In genomic region chr12:46342562-46343033, GRCh38 we compare ENCODE assay signal across 7 cellular contexts. TPM values are rescaled to one million over a fixed set of nuclear protein-coding genes. Genes with fewer than 3 reads are reported as not detected.
A peak's percentile ranks its signal among the peaks of the same experiment; 100 is the strongest.
DNase-seq lines count a peak whose midpoint lies in the region; ATAC-seq and TF ChIP-seq lines count a peak whose summit lies in the region.

No MANE protein-coding gene starts in this region.

- no peaks in the 10 kb centered on the region for H3K9me3 Mint-ChIP-seq in activated CD4-positive, alpha-beta memory T cell treated with anti-CD3 and anti-CD28 coated beads, Interleukin-2, amount 10 ng/mL, durations not matched to agents 7 days and 5 days
- no peaks in the 10 kb centered on the region for H3K9me3 Mint-ChIP-seq in activated T-helper 2 cell treated with anti-CD3 and anti-CD28 coated beads, Interferon-gamma antibody, Interleukin-2, Interleukin-4, amounts not matched to agents 10 μg/mL and 5 μg/mL and 100 μg/mL, durations not matched to agents 14 hours and 24 hours and 36 hours

- TF ChIP-seq POLR2A in gastrocnemius medialis (IDR thresholded peaks at IDR 0.05), result no peak
- no peak for TF ChIP-seq POLR2A in testis (IDR thresholded peaks at IDR 0.05)

- H3K4me1 ChIP-seq in gastrocnemius medialis (peaks cover 4 to 5% of the 10 kb centered on the region in 2 donors), testis (no peaks in the 10 kb centered on the region)

- in situ Hi-C loops in gastrocnemius medialis (cut with MboI; ENCODE audit: low sequenced_read_pairs in 4 of 4), result loop anchor here (10.0 to 25.0 kb wide), 5 partner anchors 332 to 682 kb away; no protein-coding TSS in a partner anchor

- H3K36me3 Mint-ChIP-seq in activated CD4-positive, alpha-beta memory T cell treated with anti-CD3 and anti-CD28 coated beads, Interleukin-2, amount 10 ng/mL, durations not matched to agents 7 days and 5 days (ENCODE audit: low read depth), result no peaks in the 10 kb centered on the region
- H3K36me3 Mint-ChIP-seq in activated T-helper 2 cell treated with anti-CD3 and anti-CD28 coated beads, Interferon-gamma antibody, Interleukin-2, Interleukin-4, amounts not matched to agents 10 μg/mL and 5 μg/mL and 100 μg/mL, durations not matched to agents 14 hours and 24 hours and 36 hours (ENCODE audit: low read depth), result no peaks in the 10 kb centered on the region

- H3K4me1 Mint-ChIP-seq in activated CD4-positive, alpha-beta memory T cell treated with anti-CD3 and anti-CD28 coated beads, Interleukin-2, amount 10 ng/mL, durations not matched to agents 7 days and 5 days, result peaks cover 3% of the 10 kb centered on the region
- no peaks in the 10 kb centered on the region for H3K4me1 Mint-ChIP-seq in activated T-helper 2 cell treated with anti-CD3 and anti-CD28 coated beads, Interferon-gamma antibody, Interleukin-2, Interleukin-4, amounts not matched to agents 10 μg/mL and 5 μg/mL and 100 μg/mL, durations not matched to agents 14 hours and 24 hours and 36 hours (ENCODE audit: low read depth)

- H3K27ac ChIP-seq in HL-60 (replicated peaks), result no peak overlapping the region
- no peak overlapping the region for H3K27ac ChIP-seq in gastrocnemius medialis
- H3K27ac ChIP-seq in testis, result no peak overlapping the region

- H3K4me3 Mint-ChIP-seq in activated CD4-positive, alpha-beta memory T cell treated with anti-CD3 and anti-CD28 coated beads, Interleukin-2, amount 10 ng/mL, durations not matched to agents 7 days and 5 days, result no peak overlapping the region
- H3K4me3 Mint-ChIP-seq in activated T-helper 2 cell treated with anti-CD3 and anti-CD28 coated beads, Interferon-gamma antibody, Interleukin-2, Interleukin-4, amounts not matched to agents 10 μg/mL and 5 μg/mL and 100 μg/mL, durations not matched to agents 14 hours and 24 hours and 36 hours (ENCODE audit: low read depth), result no peak overlapping the region

- H3K36me3 ChIP-seq in gastrocnemius medialis (no peaks in the 10 kb centered on the region), testis (ENCODE audit: low read depth, missing control alignments) (no peaks in the 10 kb centered on the region)

- TF ChIP-seq CTCF in GM12865 (IDR thresholded peaks at IDR 0.05; ENCODE audit: insufficient read depth, low read depth, low read length, missing control alignments), result peak; percentile 52
- TF ChIP-seq CTCF in HL-60 (IDR thresholded peaks at IDR 0.05; ENCODE audit: insufficient read depth, low read length), result peak; percentile 17
- peak; percentile 56 to 79 (median 66) for TF ChIP-seq CTCF in gastrocnemius medialis (IDR thresholded peaks at IDR 0.05 in 4 of 5, conservative IDR thresholded peaks at IDR 0.05 in 1 of 5)
- peak in 1 of 3 experiments; percentile 12 for TF ChIP-seq CTCF in testis (IDR thresholded peaks at IDR 0.05)

- no peak overlapping the region for H3K4me3 ChIP-seq in GM12865 (ENCODE audit: low read depth, low read length)
- H3K4me3 ChIP-seq in HL-60 (replicated peaks; ENCODE audit: insufficient read depth, low read length), result no peak overlapping the region
- no peak overlapping the region for H3K4me3 ChIP-seq in gastrocnemius medialis
- H3K4me3 ChIP-seq in testis, result no peak overlapping the region

- no peaks in the 10 kb centered on the region for H3K27me3 ChIP-seq in HL-60 (ENCODE audit: insufficient read depth, poor library complexity, severe bottlenecking)
- no peaks in the 10 kb centered on the region for H3K27me3 ChIP-seq in gastrocnemius medialis
- no peaks in the 10 kb centered on the region for H3K27me3 ChIP-seq in testis

- H3K9me3 ChIP-seq in gastrocnemius medialis (no peaks in the 10 kb centered on the region), testis (no peaks in the 10 kb centered on the region)

- ATAC-seq in gastrocnemius medialis, result peak; percentile 80 to 87

- DNase-seq in GM12865 (ENCODE audit: low read depth) (peak; percentile 32), HL-60 (ENCODE audit: low read depth in 1 of 2, low spot score in 1 of 2) (peak in 1 of 2 experiments; percentile 25), globus pallidus (ENCODE audit: low spot score) (peak; percentile 62), gastrocnemius medialis (no peak), testis (no peak)
- peak; percentile 26 for DNase-seq in activated CD4-positive, alpha-beta memory T cell treated with anti-CD3 and anti-CD28 coated beads, Interleukin-2, amount 10 ng/mL, durations not matched to agents 7 days and 5 days
- no peak for DNase-seq in activated T-helper 2 cell treated with anti-CD3 and anti-CD28 coated beads, Interferon-gamma antibody, Interleukin-2, Interleukin-4, amounts not matched to agents 10 μg/mL and 5 μg/mL and 100 μg/mL, durations not matched to agents 14 hours and 24 hours and 36 hours (ENCODE audit: low spot score)

- intact Hi-C loops in gastrocnemius medialis (cut with DNase I; ENCODE audit: low total_unique reads), result loop anchor here (1.0 to 5.0 kb wide), 5 partner anchors 320 to 678 kb away; no protein-coding TSS in a partner anchor
- intact Hi-C loops in activated T-helper 2 cell treated with anti-CD3 and anti-CD28 coated beads, Interferon-gamma antibody, Interleukin-2, Interleukin-4, amounts not matched to agents 10 μg/mL and 5 μg/mL and 100 μg/mL, durations not matched to agents 14 hours and 24 hours and 36 hours (cut with micrococcal nuclease), result loop anchor here (2.0 kb wide), 1 partner anchor 334 kb away; no protein-coding TSS in a partner anchor
- intact Hi-C loops in testis (cut with DNase I; ENCODE audit: low total_unique reads), result no loop called here

- 69 to 79% methylated on average over 3 of the region's 3 CpGs for WGBS in testis, 2 donors

- CTCF ChIA-PET in activated CD4-positive, alpha-beta memory T cell treated with anti-CD3 and anti-CD28 coated beads, Interleukin-2, amount 10 ng/mL, durations not matched to agents 7 days and 5 days (lab: Charles Lee), result interaction anchor here (1.0 kb wide), 1 partner anchor 339 kb away, joined by 3 read pairs; no protein-coding TSS in a partner anchor

- H3K27me3 Mint-ChIP-seq in activated CD4-positive, alpha-beta memory T cell treated with anti-CD3 and anti-CD28 coated beads, Interleukin-2, amount 10 ng/mL, durations not matched to agents 7 days and 5 days, result peaks cover 16% of the 10 kb centered on the region
- peaks cover 12% of the 10 kb centered on the region for H3K27me3 Mint-ChIP-seq in activated T-helper 2 cell treated with anti-CD3 and anti-CD28 coated beads, Interferon-gamma antibody, Interleukin-2, Interleukin-4, amounts not matched to agents 10 μg/mL and 5 μg/mL and 100 μg/mL, durations not matched to agents 14 hours and 24 hours and 36 hours (ENCODE audit: low read depth)

- no peak overlapping the region for H3K27ac Mint-ChIP-seq in activated CD4-positive, alpha-beta memory T cell treated with anti-CD3 and anti-CD28 coated beads, Interleukin-2, amount 10 ng/mL, durations not matched to agents 7 days and 5 days
- H3K27ac Mint-ChIP-seq in activated T-helper 2 cell treated with anti-CD3 and anti-CD28 coated beads, Interferon-gamma antibody, Interleukin-2, Interleukin-4, amounts not matched to agents 10 μg/mL and 5 μg/mL and 100 μg/mL, durations not matched to agents 14 hours and 24 hours and 36 hours, result no peak overlapping the region

- POLR2A ChIA-PET in activated CD4-positive, alpha-beta memory T cell treated with anti-CD3 and anti-CD28 coated beads, Interleukin-2, amount 10 ng/mL, durations not matched to agents 7 days and 5 days (lab: Charles Lee), result no interaction called here

RNA-seq across cellular contexts. Expression of gene SLC38A2, which starts 30.0 kb away (rescaled TPM):
- 100 to 1,000 TPM; 265 to 267 TPM for total RNA-seq in activated CD4-positive, alpha-beta memory T cell treated with anti-CD3 and anti-CD28 coated beads, Interleukin-2, amount 10 ng/mL, durations not matched to agents 7 days and 5 days
- 100 to 1,000 TPM; 260 to 853 (median 400) TPM for total RNA-seq in gastrocnemius medialis
- total RNA-seq in activated T-helper 2 cell treated with anti-CD3 and anti-CD28 coated beads, Interferon-gamma antibody, Interleukin-2, Interleukin-4, amounts not matched to agents 10 μg/mL and 5 μg/mL and 100 μg/mL, durations not matched to agents 14 hours and 24 hours and 36 hours, result 141 and 143 TPM in 2 replicates
- total RNA-seq in testis, result 100 to 1,000 TPM; 151 to 220 TPM
- 56.4 TPM for polyA plus RNA-seq in testis (ENCODE audit: insufficient read depth, low read depth, low replicate concordance)

Comparison
In these comparisons a context has a peak if more than half of its experiments do, and no peak if none do; other contexts are left out.
1. DNase-seq: peak in GM12865 (single experiment), activated CD4-positive, alpha-beta memory T cell treated with anti-CD3 and anti-CD28 coated beads, Interleukin-2, amount 10 ng/mL, durations not matched to agents 7 days and 5 days (single experiment) and globus pallidus (single experiment); none in gastrocnemius medialis (0 of 2), activated T-helper 2 cell treated with anti-CD3 and anti-CD28 coated beads, Interferon-gamma antibody, Interleukin-2, Interleukin-4, amounts not matched to agents 10 μg/mL and 5 μg/mL and 100 μg/mL, durations not matched to agents 14 hours and 24 hours and 36 hours (single experiment) and testis (single experiment).